ENCODE assay signal across 19 cellular contexts in the genomic region with DNA sequence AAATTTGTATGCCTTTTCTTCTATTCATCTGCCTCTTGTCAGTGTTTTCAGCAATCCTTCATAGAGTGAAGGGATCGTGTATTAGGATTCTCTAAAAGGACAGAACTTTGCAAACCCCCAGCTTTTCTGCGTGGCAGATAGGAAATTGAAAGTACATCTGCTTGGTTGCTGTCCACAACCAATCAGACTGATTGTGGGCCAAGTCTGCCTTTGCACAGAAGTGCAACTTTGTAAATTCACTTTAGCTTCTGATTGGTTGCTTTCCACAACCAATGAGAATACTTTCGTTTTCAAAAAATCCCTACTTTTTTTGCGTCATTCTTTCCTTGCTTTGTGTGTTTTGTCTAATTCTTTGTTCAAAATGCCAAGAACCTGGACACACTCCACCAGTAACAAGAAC.
DNase-seq lines count a peak whose midpoint lies in the region; ATAC-seq and TF ChIP-seq lines count a peak whose summit lies in the region.
"Had no signal": no experiment of that assay in that cellular context is flagged by ENCODE, and none has a peak within 500 bp of the region (broad histone marks: within the 10 kb centered on the region; RNA-seq: fewer than 3 reads in every experiment).

No MANE protein-coding gene starts in this region.

- H2BK12ac ChIP-seq in mesenchymal stem cell (ENCODE audit: low read length in 2 of 2), result no peak overlapping the region

- no peaks in the 10 kb centered on the region for H3K79me2 ChIP-seq in KMS-11 (ENCODE audit: insufficient read depth, low read depth)

- no peak overlapping the region for H2BK120ac ChIP-seq in mesenchymal stem cell (ENCODE audit: low read depth, low read length)

- no peaks in the 10 kb centered on the region for H3K27me3 ChIP-seq in KMS-11 (ENCODE audit: insufficient read depth, low read depth)
- H3K27me3 ChIP-seq in SJSA1 (replicated peaks), result no peaks in the 10 kb centered on the region
- no peaks in the 10 kb centered on the region for H3K27me3 ChIP-seq in mesenchymal stem cell (ENCODE audit: control insufficient read depth in 1 of 2, insufficient read depth in 1 of 2, low read length in 2 of 2)
- H3K27me3 ChIP-seq: BLaER1 had no signal

- H2BK5ac ChIP-seq in mesenchymal stem cell (ENCODE audit: low read depth, low read length, poor library complexity, severe bottlenecking), result no peak overlapping the region

- no peak for ATAC-seq in T-cell (replicated peaks in 1 of 4)
- ATAC-seq: HCT116, PC-3 had no signal

- H3K9ac ChIP-seq in KMS-11 (no peak overlapping the region), mesenchymal stem cell (ENCODE audit: low read length) (no peak overlapping the region)
- H3K9ac ChIP-seq: BLaER1 had no signal

- H4K8ac ChIP-seq in mesenchymal stem cell (ENCODE audit: low read length), result peak overlapping the region; percentile 55

- POLR2A ChIA-PET in T-cell (lab: Charles Lee), result interaction anchor here in 1 of 2 donors (0.6 kb wide), 2 partner anchors 751 to 984 kb away, joined by 3 to 11 read pairs; no protein-coding TSS in a partner anchor

- H3K4me1 ChIP-seq in KMS-11 (ENCODE audit: low read depth, poor library complexity, severe bottlenecking) (peaks cover 59% of the 10 kb centered on the region), SJSA1 (replicated peaks) (no peaks in the 10 kb centered on the region), mesenchymal stem cell (ENCODE audit: control insufficient read depth, insufficient read depth, low read depth, low read length) (no peaks in the 10 kb centered on the region)
- H3K4me1 ChIP-seq: BLaER1 had no signal

- peaks cover 0 to 7% (median 0%) of the 10 kb centered on the region in 3 donors for H3K4me1 Mint-ChIP-seq in T-cell
- H3K4me1 Mint-ChIP-seq: CD8-positive, alpha-beta memory T cell had no signal

- H3K27ac Mint-ChIP-seq in T-cell, result no peak overlapping the region
- H3K27ac Mint-ChIP-seq: CD8-positive, alpha-beta memory T cell had no signal

- H3K4me2 ChIP-seq in KMS-11, result peak overlapping the region; percentile 83
- H3K4me2 ChIP-seq in mesenchymal stem cell (ENCODE audit: low read length, poor library complexity, severe bottlenecking), result no peak overlapping the region
- H3K4me2 ChIP-seq: BLaER1 had no signal

- no peak overlapping the region for H3K14ac ChIP-seq in mesenchymal stem cell (ENCODE audit: low read length in 2 of 2)

- H3K27ac ChIP-seq in KMS-11 (peak overlapping the region; percentile 20; the same call in 1 of the 2 replicates), SJSA1 (no peak overlapping the region), mesenchymal stem cell (ENCODE audit: low read length, poor library complexity, severe bottlenecking) (no peak overlapping the region)
- H3K27ac ChIP-seq: BLaER1 had no signal

- TF ChIP-seq CTCF in KMS-11 (conservative IDR thresholded peaks at IDR 0.05; ENCODE audit: low read depth, low read length), result no peak

- H2AK5ac ChIP-seq in mesenchymal stem cell (ENCODE audit: low read length, severe bottlenecking), result no peak overlapping the region

- H3K36me3 Mint-ChIP-seq in T-cell, result no peaks in the 10 kb centered on the region
- H3K36me3 Mint-ChIP-seq: CD8-positive, alpha-beta memory T cell had no signal

- H3K23ac ChIP-seq in mesenchymal stem cell (ENCODE audit: low read length in 2 of 2), result no peak overlapping the region

- no peak overlapping the region for H3K4ac ChIP-seq in mesenchymal stem cell (ENCODE audit: low read depth in 1 of 2, low read length in 2 of 2)

- H3K79me1 ChIP-seq in mesenchymal stem cell (replicated peaks; ENCODE audit: low read length, poor library complexity, severe bottlenecking), result no peaks in the 10 kb centered on the region

- CTCF ChIA-PET in T-cell (lab: Charles Lee), result interaction anchor here in 1 of 2 donors (1.3 kb wide), 1 partner anchor 10 kb away, joined by 4 read pairs; no protein-coding TSS in a partner anchor

- H3K18ac ChIP-seq in mesenchymal stem cell (ENCODE audit: low read depth in 1 of 2, low read length in 2 of 2), result no peak overlapping the region

- DNase-seq in GM03348 (ENCODE audit: low spot score) (peak; percentile 6), SJSA1 (ENCODE audit: low read depth in 1 of 2, low spot score in 2 of 2) (peak in 1 of 2 experiments; percentile 1), mesenchymal stem cell (no peak), T-cell (no peak), germinal center (ENCODE audit: low spot score) (no peak), AML-193 (lab: John Stamatoyannopoulos, UW) (no peak)
- DNase-seq: CD8-positive, alpha-beta memory T cell; DMS79 treated with DMSO at 0.1 percent for 48 hours; GDM1; NCI-H1417 treated with DMSO at 0.1 percent for 48 hours; NCI-H2029; NCI-H2171 treated with DMSO at 0.1 percent for 48 hours; NCI-H446 treated with DMSO at 0.1 percent for 48 hours; PC-3; T-helper 1 cell; T1000 had no signal

- H3K4me3 ChIP-seq in KMS-11 (IDR thresholded peaks at IDR 0.05; ENCODE audit: insufficient read depth, low read depth, low read length) (no peak overlapping the region), SJSA1 (peak overlapping the region; percentile 13), mesenchymal stem cell (ENCODE audit: insufficient read depth in 1 of 2, low read depth in 1 of 2, low read length in 2 of 2) (no peak overlapping the region)
- H3K4me3 ChIP-seq: BLaER1 had no signal

- no peak overlapping the region for H3K4me3 Mint-ChIP-seq in T-cell
- H3K4me3 Mint-ChIP-seq: CD8-positive, alpha-beta memory T cell had no signal

- no peaks in the 10 kb centered on the region for H3K36me3 ChIP-seq in KMS-11 (ENCODE audit: insufficient read depth)
- no peaks in the 10 kb centered on the region for H3K36me3 ChIP-seq in SJSA1
- H3K36me3 ChIP-seq in mesenchymal stem cell (ENCODE audit: control insufficient read depth in 1 of 2, insufficient read depth in 2 of 2, low read depth in 1 of 2, low read length in 2 of 2), result no peaks in the 10 kb centered on the region
- H3K36me3 ChIP-seq: BLaER1 had no signal

- H2AFZ ChIP-seq in KMS-11 (ENCODE audit: low read depth), result peak overlapping the region; percentile 42
- H2AFZ ChIP-seq in mesenchymal stem cell (ENCODE audit: low read depth, low read length), result no peak overlapping the region

- no peaks in the 10 kb centered on the region for H3K9me3 Mint-ChIP-seq in T-cell

- no peaks in the 10 kb centered on the region for H4K20me1 ChIP-seq in KMS-11 (ENCODE audit: insufficient read depth)
- H4K20me1 ChIP-seq: BLaER1 had no signal

- no peaks in the 10 kb centered on the region for H3K27me3 Mint-ChIP-seq in T-cell

- no peak overlapping the region for H2BK15ac ChIP-seq in mesenchymal stem cell (ENCODE audit: low read depth, poor library complexity, severe bottlenecking)

- WGBS in mesenchymal stem cell, result 95% methylated on average over 4 of the region's 4 CpGs

- H3K9me3 ChIP-seq in SJSA1 (replicated peaks), result no peaks in the 10 kb centered on the region
- no peaks in the 10 kb centered on the region for H3K9me3 ChIP-seq in mesenchymal stem cell (ENCODE audit: control insufficient read depth, low read length)

- no peak overlapping the region for H4K91ac ChIP-seq in mesenchymal stem cell (ENCODE audit: low read length)
